8 cellular contexts compared by ENCODE assay signal in the genomic region with DNA sequence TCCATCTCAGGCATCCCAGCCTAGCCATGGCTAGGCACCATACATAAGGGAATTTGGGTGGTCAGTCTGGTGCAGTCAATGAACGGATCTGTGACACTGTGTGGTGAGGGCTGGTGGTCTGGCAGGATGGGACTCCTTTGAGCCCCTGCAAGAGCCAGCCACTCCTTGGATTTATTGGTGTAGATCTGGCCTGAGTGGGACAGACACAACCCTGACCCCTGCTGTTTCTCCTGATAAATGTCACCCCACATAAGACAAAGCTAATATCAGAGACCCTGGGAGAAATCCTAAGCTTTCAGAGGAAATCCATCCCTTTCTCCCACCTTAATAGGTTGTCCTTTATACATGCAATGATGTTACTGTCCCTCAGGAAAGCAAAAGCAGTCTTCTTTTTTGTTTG. TPM values are rescaled to one million over a fixed set of nuclear protein-coding genes. Genes with fewer than 3 reads are reported as not detected.
A peak's percentile ranks its signal among the peaks of the same experiment; 100 is the strongest.
DNase-seq lines count a peak whose midpoint lies in the region; ATAC-seq and TF ChIP-seq lines count a peak whose summit lies in the region.

No MANE protein-coding gene starts in this region.

- H3K27me3 ChIP-seq in Peyer's patch (no peaks in the 10 kb centered on the region), esophagus muscularis mucosa (peaks cover 0 to 19% (median 0%) of the 10 kb centered on the region in 4 donors)

- DNase-seq in ELR (ENCODE audit: low read depth), result peak; percentile 59
- DNase-seq in Peyer's patch, result no peak
- no peak for DNase-seq in esophagus muscularis mucosa (ENCODE audit: extremely low spot score)
- DNase-seq in NCI-H446 (lab: John Stamatoyannopoulos, UW), result no peak
- DNase-seq in HK-2 (ENCODE audit: unreplicated experiment), result no peak
- no peak for DNase-seq in T1000 (lab: John Stamatoyannopoulos, UW)

- no peak for TF ChIP-seq EP300 in esophagus muscularis mucosa (IDR thresholded peaks at IDR 0.05)

- H3K27ac ChIP-seq in 22Rv1, result no peak overlapping the region
- no peak overlapping the region for H3K27ac ChIP-seq in Peyer's patch
- H3K27ac ChIP-seq in esophagus muscularis mucosa (replicated peaks in 1 of 4), result no peak overlapping the region

- H3K9me3 ChIP-seq in Peyer's patch (no peaks in the 10 kb centered on the region), esophagus muscularis mucosa (no peaks in the 10 kb centered on the region)

- H3K4me3 ChIP-seq in Peyer's patch (no peak overlapping the region), esophagus muscularis mucosa (no peak overlapping the region)

- peak; percentile 53 for TF ChIP-seq CTCF in 22Rv1 (IDR thresholded peaks at IDR 0.05)
- TF ChIP-seq CTCF in Peyer's patch (IDR thresholded peaks at IDR 0.05), result peak in 5 of 6 experiments; percentile 35 to 55 (median 41)
- TF ChIP-seq CTCF in esophagus muscularis mucosa (IDR thresholded peaks at IDR 0.05), result peak in 2 of 3 experiments; percentile 18 to 31

- H3K4me1 ChIP-seq in Peyer's patch (peaks cover 0 to 20% (median 2%) of the 10 kb centered on the region in 4 donors), esophagus muscularis mucosa (peaks cover 27 to 46% (median 33%) of the 10 kb centered on the region in 4 donors)

- TF ChIP-seq POLR2A in Peyer's patch (IDR thresholded peaks at IDR 0.05) (no peak), esophagus muscularis mucosa (IDR thresholded peaks at IDR 0.05; ENCODE audit: low read depth) (no peak)

- WGBS in esophagus muscularis mucosa, result 100% methylated on average over 1 of the region's 1 CpG

- no peak for ATAC-seq in GM19328 (IDR thresholded peaks at IDR 0.05; ENCODE audit: unreplicated experiment)

- no peaks in the 10 kb centered on the region for H3K36me3 ChIP-seq in Peyer's patch
- H3K36me3 ChIP-seq in esophagus muscularis mucosa, result peaks cover 0 to under 1% (median 0%) of the 10 kb centered on the region in 4 donors

- intact Hi-C loops in esophagus muscularis mucosa (cut with DNase I), result no loop called here

RNA-seq across cellular contexts. Expression of a gene that starts 2.3 kb away (rescaled TPM):
- total RNA-seq in Peyer's patch (1 to 10 TPM in 2 of 4 donors, not detected in 2; 1.1 to 2.8 TPM), esophagus muscularis mucosa (under 1 TPM; 0.13 to 0.83 (median 0.48) TPM)

RNA-seq across cellular contexts. Expression of a gene that starts 2.5 kb away (rescaled TPM):
- total RNA-seq in Peyer's patch (100 to 1,000 TPM in 3 of 4 donors, 10 to 100 TPM in 1; 76.7 to 232 (median 156) TPM), esophagus muscularis mucosa (10 to 100 TPM; 36.2 to 53.2 (median 44.0) TPM)

RNA-seq across cellular contexts. Expression of a gene that starts 13.7 kb away (rescaled TPM):
- total RNA-seq in Peyer's patch, result 10 to 100 TPM in 2 of 4 donors, 1 to 10 TPM in 2; 1.8 to 53.6 (median 9.8) TPM
- total RNA-seq in esophagus muscularis mucosa, result 10 to 100 TPM; 12.0 to 42.2 (median 18.3) TPM

RNA-seq across cellular contexts. Expression of a gene that starts 14.7 kb away (rescaled TPM):
- total RNA-seq in Peyer's patch (10 to 100 TPM in 3 of 4 donors, 1 to 10 TPM in 1; 2.5 to 18.2 (median 13.4) TPM), esophagus muscularis mucosa (under 1 TPM in 2 of 4 donors, not detected in 2; 0.83 to 0.92 TPM)

RNA-seq across cellular contexts. Expression of a gene that starts 23.9 kb away (rescaled TPM):
- total RNA-seq in Peyer's patch, result 10 to 100 TPM in 1 of 4 donors, 1 to 10 TPM in 3; 5.0 to 14.2 (median 7.3) TPM
- 10 to 100 TPM in 3 of 4 donors, 1 to 10 TPM in 1; 6.6 to 16.8 (median 12.0) TPM for total RNA-seq in esophagus muscularis mucosa
